In genomic region chr15:90067181-90067952, GRCh38 we compare ENCODE assay signal across 1 cellular context.
TF ChIP-seq lines count a peak whose summit lies in the region.

No MANE protein-coding gene starts in this region.

TF ChIP-seq in K562, 482 proteins besides CTCF, POLR2A, EP300 and RAD21:
- peak; percentile 50 for TF ChIP-seq ZBTB33 (CRISPR knock-in tag; IDR thresholded peaks at IDR 0.05)
- TF ChIP-seq ZBTB40 (IDR thresholded peaks at IDR 0.05) = no peak
- TF ChIP-seq ZBTB40 (CRISPR knock-in tag; IDR thresholded peaks at IDR 0.05) = no peak
TF ChIP-seq in K562: peak in this region for 1.
